19 cellular contexts compared by ENCODE assay signal in genomic region chrX:79243691-79244090, GRCh38.
"Had no signal": no experiment of that assay in that cellular context is flagged by ENCODE, and none has a peak within 500 bp of the region (broad histone marks: within the 10 kb centered on the region; RNA-seq: fewer than 3 reads in every experiment).

No MANE protein-coding gene starts in this region.

- H3K9me3 Mint-ChIP-seq: type B pancreatic cell had no signal

- H3K27ac Mint-ChIP-seq: mesothelial cell of epicardium; naive B cell; nephron progenitor cell; neural progenitor cell; stimulated activated naive B cell treated with anti-CD40 and anti-IgM and Interleukin-4, amounts not matched to agents 10 μg/mL and 1 μg/mL and 100 μg/mL, for 72 hours; type B pancreatic cell had no signal

- DNase-seq: islet precursor cell; left ventricle myocardium inferior; naive B cell; natural killer cell; nephron progenitor cell; occipital lobe; psoas muscle; right lobe of liver; stimulated activated CD4-positive, alpha-beta T cell treated with anti-CD3 and anti-CD28 coated beads, Interleukin-1b, Interleukin-23, amount 100 ng/mL, for 48 hours; stimulated activated CD4-positive, alpha-beta T cell treated with anti-CD3 and anti-CD28 coated beads, Interleukin-2, amount 100 ng/mL, for 48 hours; stimulated activated CD4-positive, alpha-beta T cell treated with anti-CD3 and anti-CD28 coated beads, Interleukin-4, amount 100 ng/mL, for 4 hours; stimulated activated CD8-positive, alpha-beta memory T cell treated with anti-CD3 and anti-CD28 coated beads, Interleukin-4, amount 100 ng/mL, for 48 hours; stimulated activated naive B cell treated with anti-CD40 and anti-IgM and Interleukin-4, amounts not matched to agents 10 μg/mL and 1 μg/mL and 100 μg/mL, for 72 hours; substantia nigra; uterus had no signal

- ATAC-seq: natural killer cell; psoas muscle; right lobe of liver; stimulated activated naive B cell treated with anti-CD40 and anti-IgM and Interleukin-4, amounts not matched to agents 10 μg/mL and 1 μg/mL and 100 μg/mL, for 72 hours had no signal

- H3K27me3 Mint-ChIP-seq: naive B cell; stimulated activated naive B cell treated with anti-CD40 and anti-IgM and Interleukin-4, amounts not matched to agents 10 μg/mL and 1 μg/mL and 100 μg/mL, for 72 hours; stimulated activated naive CD8-positive, alpha-beta T cell treated with anti-CD3 and anti-CD28 coated beads, Interleukin-15, Interleukin-2, amounts not matched to agents 100 ng/mL and 50 ng/mL, for 24 hours; type B pancreatic cell had no signal

- H3K36me3 Mint-ChIP-seq: mesothelial cell of epicardium, neural progenitor cell, type B pancreatic cell had no signal

- H3K4me3 Mint-ChIP-seq: mesothelial cell of epicardium; naive B cell; natural killer cell; nephron progenitor cell; neural progenitor cell; stimulated activated naive B cell treated with anti-CD40 and anti-IgM and Interleukin-4, amounts not matched to agents 10 μg/mL and 1 μg/mL and 100 μg/mL, for 72 hours; stimulated activated naive CD8-positive, alpha-beta T cell treated with anti-CD3 and anti-CD28 coated beads, Interleukin-15, Interleukin-2, amounts not matched to agents 100 ng/mL and 50 ng/mL, for 24 hours; type B pancreatic cell had no signal

- H3K4me1 Mint-ChIP-seq: mesothelial cell of epicardium, nephron progenitor cell, neural progenitor cell had no signal
